ENCODE assay signal across 34 cellular contexts in the genomic region with DNA sequence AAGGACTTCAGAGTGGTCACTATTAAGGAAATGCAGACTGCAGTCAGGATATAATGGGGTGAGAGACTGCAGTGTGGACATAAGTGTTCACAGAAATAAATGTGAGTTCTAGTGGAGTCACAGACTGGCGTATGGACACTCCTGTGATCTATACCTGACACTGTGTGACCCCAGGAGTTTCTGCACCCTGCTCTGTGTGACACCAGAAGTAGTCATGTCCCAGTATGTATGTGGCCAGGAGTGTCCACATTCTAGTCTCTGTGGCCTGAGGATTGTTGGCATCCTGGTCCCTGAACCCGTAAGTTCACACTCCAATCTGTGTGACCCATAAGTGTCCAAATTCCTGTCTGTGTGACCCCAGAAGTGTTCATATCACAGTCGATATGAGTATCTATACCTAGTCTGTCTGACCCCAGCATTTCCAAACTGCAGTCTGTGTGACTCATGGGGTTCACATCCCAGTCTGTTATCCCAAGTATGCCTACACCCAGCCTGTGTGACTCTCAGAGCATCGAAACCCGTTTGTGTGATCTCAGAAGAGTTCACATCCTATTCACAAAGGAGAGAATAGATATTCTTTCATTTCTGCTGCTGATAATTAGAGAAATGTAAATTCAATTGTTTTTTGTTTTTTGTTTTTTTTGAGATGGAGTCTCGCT.
"Had no signal": no experiment of that assay in that cellular context is flagged by ENCODE, and none has a peak within 500 bp of the region (broad histone marks: within the 10 kb centered on the region; RNA-seq: fewer than 3 reads in every experiment).

No MANE protein-coding gene starts in this region.

- H3K27ac Mint-ChIP-seq: activated CD4-positive, alpha-beta memory T cell treated with anti-CD3 and anti-CD28 coated beads for 36 hours; activated CD4-positive, alpha-beta T cell treated with anti-CD3 and anti-CD28 coated beads, Interleukin-2, amount 10 ng/mL, durations not matched to agents 24 days and 14 days; activated T-cell treated with anti-CD3 and anti-CD28 coated beads, Interleukin-2, amount 50 U/mL, for 24 hours; activated T-helper 17 cell treated with anti-CD3 and anti-CD28 coated beads, Interleukin-2, amount 50 U/mL, for 72 hours; nephron progenitor cell; progenitor cell of endocrine pancreas; stimulated activated naive B cell treated with anti-CD40 and anti-IgM and Interleukin-4, amounts not matched to agents 10 μg/mL and 1 μg/mL and 100 μg/mL, for 72 hours had no signal

- H3K4me3 ChIP-seq: colonic mucosa, left ventricle myocardium inferior, lung, mucosa of descending colon, ovary, smooth muscle cell, stomach, thyroid gland, upper lobe of left lung, vagina had no signal

- DNase-seq: activated CD4-positive, alpha-beta memory T cell treated with anti-CD3 and anti-CD28 coated beads for 36 hours; activated CD4-positive, alpha-beta T cell treated with anti-CD3 and anti-CD28 coated beads, Interleukin-2, amount 10 ng/mL, durations not matched to agents 24 days and 14 days; activated CD4-positive, CD25-positive, alpha-beta regulatory T cell treated with anti-CD3 and anti-CD28 coated beads, Interleukin-2, amount 50 U/mL, for 72 hours; activated CD8-positive, alpha-beta memory T cell treated with anti-CD3 and anti-CD28 coated beads, Interleukin-2, amount 50 U/mL, for 4 hours; activated gamma-delta T cell treated with Interleukin-2 at 50 U/mL for 16 hours; activated naive CD4-positive, alpha-beta T cell treated with anti-CD3 and anti-CD28 coated beads, Interleukin-2, amount 50 U/mL, for 16 hours; activated T-cell treated with anti-CD3 and anti-CD28 coated beads, Interleukin-2, amount 50 U/mL, for 24 hours; amniotic stem cell; colonic mucosa; effector memory CD4-positive, alpha-beta T cell; islet precursor cell; left ventricle myocardium inferior; mesendoderm; mucosa of descending colon; nephron progenitor cell; ovary; retina; stimulated activated CD4-positive, alpha-beta T cell treated with anti-CD3 and anti-CD28 coated beads, Interleukin-1b, Interleukin-23, amount 100 ng/mL, for 48 hours; stimulated activated CD4-positive, alpha-beta T cell treated with anti-CD3 and anti-CD28 coated beads, Interleukin-4, amount 100 ng/mL, for 4 hours; stimulated activated CD8-positive, alpha-beta memory T cell treated with anti-CD3 and anti-CD28 coated beads, Interleukin-4, amount 100 ng/mL, for 48 hours; stimulated activated naive B cell treated with anti-CD40 and anti-IgM and Interleukin-4, amounts not matched to agents 10 μg/mL and 1 μg/mL and 100 μg/mL, for 72 hours; stomach; T-helper 9 cell; thyroid gland; upper lobe of left lung had no signal

- H3K9me3 ChIP-seq: colonic mucosa, left ventricle myocardium inferior, mucosa of descending colon, neutrophil, ovary, stomach, thyroid gland, upper lobe of left lung, vagina had no signal

- H3K4me1 ChIP-seq: colonic mucosa, left ventricle myocardium inferior, stomach, thyroid gland, vagina had no signal

- H3K36me3 Mint-ChIP-seq: activated CD4-positive, alpha-beta memory T cell treated with anti-CD3 and anti-CD28 coated beads for 36 hours; stimulated activated naive B cell treated with anti-CD40 and anti-IgM and Interleukin-4, amounts not matched to agents 10 μg/mL and 1 μg/mL and 100 μg/mL, for 72 hours had no signal

- ATAC-seq: activated T-helper 17 cell treated with anti-CD3 and anti-CD28 coated beads, Interleukin-2, amount 50 U/mL, for 72 hours; mucosa of descending colon; sciatic nerve; stimulated activated naive B cell treated with anti-CD40 and anti-IgM and Interleukin-4, amounts not matched to agents 10 μg/mL and 1 μg/mL and 100 μg/mL, for 72 hours had no signal

- H3K36me3 ChIP-seq: colonic mucosa, left ventricle myocardium inferior, neutrophil, ovary, stomach, thyroid gland, upper lobe of left lung, vagina had no signal

- H3K27me3 Mint-ChIP-seq: activated CD4-positive, alpha-beta memory T cell treated with anti-CD3 and anti-CD28 coated beads for 36 hours; activated CD4-positive, alpha-beta T cell treated with anti-CD3 and anti-CD28 coated beads, Interleukin-2, amount 10 ng/mL, durations not matched to agents 24 days and 14 days; activated T-helper 17 cell treated with anti-CD3 and anti-CD28 coated beads, Interleukin-2, amount 50 U/mL, for 72 hours had no signal

- FAIRE-seq: bronchial epithelial cell, frontal cortex had no signal

- H3K27me3 ChIP-seq: colonic mucosa, neutrophil, ovary, stomach, thyroid gland, upper lobe of left lung, vagina had no signal

- H3K4me2 ChIP-seq: smooth muscle cell had no signal

- H3K4me3 Mint-ChIP-seq: activated CD4-positive, alpha-beta memory T cell treated with anti-CD3 and anti-CD28 coated beads for 36 hours; activated CD4-positive, alpha-beta T cell treated with anti-CD3 and anti-CD28 coated beads, Interleukin-2, amount 10 ng/mL, durations not matched to agents 24 days and 14 days; activated T-cell treated with anti-CD3 and anti-CD28 coated beads, Interleukin-2, amount 50 U/mL, for 24 hours; activated T-helper 17 cell treated with anti-CD3 and anti-CD28 coated beads, Interleukin-2, amount 50 U/mL, for 72 hours; nephron progenitor cell; stimulated activated naive B cell treated with anti-CD40 and anti-IgM and Interleukin-4, amounts not matched to agents 10 μg/mL and 1 μg/mL and 100 μg/mL, for 72 hours had no signal

- H3K4me1 Mint-ChIP-seq: activated T-helper 17 cell treated with anti-CD3 and anti-CD28 coated beads, Interleukin-2, amount 50 U/mL, for 72 hours; nephron progenitor cell; stimulated activated naive B cell treated with anti-CD40 and anti-IgM and Interleukin-4, amounts not matched to agents 10 μg/mL and 1 μg/mL and 100 μg/mL, for 72 hours had no signal

- H3K9me3 Mint-ChIP-seq: activated CD4-positive, alpha-beta memory T cell treated with anti-CD3 and anti-CD28 coated beads for 36 hours; activated CD4-positive, alpha-beta T cell treated with anti-CD3 and anti-CD28 coated beads, Interleukin-2, amount 10 ng/mL, durations not matched to agents 24 days and 14 days; activated T-cell treated with anti-CD3 and anti-CD28 coated beads, Interleukin-2, amount 50 U/mL, for 24 hours; activated T-helper 17 cell treated with anti-CD3 and anti-CD28 coated beads, Interleukin-2, amount 50 U/mL, for 72 hours; stimulated activated naive B cell treated with anti-CD40 and anti-IgM and Interleukin-4, amounts not matched to agents 10 μg/mL and 1 μg/mL and 100 μg/mL, for 72 hours had no signal

- H3K27ac ChIP-seq: colonic mucosa, left ventricle myocardium inferior, neutrophil, ovary, stomach, thyroid gland, upper lobe of left lung, vagina had no signal
